In genomic region chr17:67376892-67377726, GRCh38 we compare ENCODE assay signal across 8 cellular contexts. TPM values are rescaled to one million over a fixed set of nuclear protein-coding genes. Genes with fewer than 3 reads are reported as not detected.
DNase-seq lines count a peak whose midpoint lies in the region; ATAC-seq, FAIRE-seq and TF ChIP-seq lines count a peak whose summit lies in the region.

TSS of gene PITPNC1 (plus strand) at chr17:67377281.

- WGBS in esophagus muscularis mucosa, result 0% methylated on average over 30 of the region's 76 CpGs

- peak in 1 of 3 experiments; percentile 6 for TF ChIP-seq CTCF in esophagus muscularis mucosa (IDR thresholded peaks at IDR 0.05)

- no peaks in the 10 kb centered on the region for H3K27me3 ChIP-seq in esophagus muscularis mucosa

- no peaks in the 10 kb centered on the region for H3K36me3 Mint-ChIP-seq in IgD-negative memory B cell

- peak within 1 kb of the TSS; percentile 91 to 96 (median 95) for H3K27ac ChIP-seq in esophagus muscularis mucosa (replicated peaks in 1 of 4)

- peak within 1 kb of the TSS; percentile 89 to 98 (median 92) for H3K4me3 Mint-ChIP-seq in IgD-negative memory B cell

- H3K4me1 ChIP-seq in esophagus muscularis mucosa, result peaks cover 18 to 50% (median 38%) of the 10 kb centered on the region in 4 donors

- DNase-seq in DMS114 treated with DMSO at 0.1 percent for 48 hours (lab: John Stamatoyannopoulos, UW; ENCODE audit: unreplicated experiment) (peak; percentile 78), RCC 7860 (ENCODE audit: low spot score) (peak; percentile 62), esophagus muscularis mucosa (ENCODE audit: extremely low spot score) (peak; percentile 96), myocyte (ENCODE audit: low read depth) (peak; percentile 80)
- DNase-seq in activated T-cell treated with anti-CD3 and anti-CD28 coated beads, Interleukin-2, amount 50 U/mL, for 48 hours, result peak; percentile 89 to 93
- peak; percentile 84 to 86 for DNase-seq in stimulated activated CD8-positive, alpha-beta memory T cell treated with anti-CD3 and anti-CD28 coated beads, Interleukin-7, amount 100 ng/mL, for 48 hours (ENCODE audit: extremely low read depth in 1 of 2, low read depth in 1 of 2)

- H3K27me3 Mint-ChIP-seq in IgD-negative memory B cell, result no peaks in the 10 kb centered on the region

- H3K4me3 ChIP-seq in esophagus muscularis mucosa, result peak within 1 kb of the TSS; percentile 81 to 93 (median 90)

- peak within 1 kb of the TSS; percentile 77 to 85 (median 83) for H3K27ac Mint-ChIP-seq in IgD-negative memory B cell

- ATAC-seq in GM21528 (IDR thresholded peaks at IDR 0.05; ENCODE audit: low FRiP score, unreplicated experiment), result peak; percentile 72

- no peak for TF ChIP-seq EP300 in esophagus muscularis mucosa (IDR thresholded peaks at IDR 0.05)

- H3K4me1 Mint-ChIP-seq in IgD-negative memory B cell, result peaks cover 25 to 31% (median 27%) of the 10 kb centered on the region in 3 donors

- no peaks in the 10 kb centered on the region for H3K36me3 ChIP-seq in esophagus muscularis mucosa

- H3K9me3 Mint-ChIP-seq in IgD-negative memory B cell, result no peaks in the 10 kb centered on the region

- FAIRE-seq in RCC 7860 (lab: Jason Lieb, UNC), result no peak

- peak; percentile 11 for TF ChIP-seq POLR2A in esophagus muscularis mucosa (IDR thresholded peaks at IDR 0.05; ENCODE audit: low read depth)

- intact Hi-C loops in esophagus muscularis mucosa (cut with DNase I), result no loop called here

- no peaks in the 10 kb centered on the region for H3K9me3 ChIP-seq in esophagus muscularis mucosa

RNA-seq across cellular contexts. Expression of gene PITPNC1, which starts in this region (rescaled TPM):
- 26.0 TPM for polyA plus RNA-seq in IgD-negative memory B cell
- 10 to 100 TPM; 14.1 to 35.5 (median 31.8) TPM for total RNA-seq in esophagus muscularis mucosa
- 1.5 and 3.8 TPM in 2 replicates for total RNA-seq in myocyte
- polyA plus RNA-seq in myocyte (2012), result 0.88 TPM

Comparison
In these comparisons a context has a peak if more than half of its experiments do, and no peak if none do; other contexts are left out.
1. Peak in every context shown above with its lines: DNase-seq, ATAC-seq, H3K4me3 ChIP-seq and H3K27ac ChIP-seq.